Comparison of ENCODE assay signal across 9 cellular contexts in genomic region chr17:4945944-4946280, GRCh38. TPM values are rescaled to one million over a fixed set of nuclear protein-coding genes. Genes with fewer than 3 reads are reported as not detected.
DNase-seq lines count a peak whose midpoint lies in the region; ATAC-seq and TF ChIP-seq lines count a peak whose summit lies in the region.
"Had no signal": no experiment of that assay in that cellular context is flagged by ENCODE, and none has a peak within 500 bp of the region (broad histone marks: within the 10 kb centered on the region; RNA-seq: fewer than 3 reads in every experiment).

No MANE protein-coding gene starts in this region.

- peaks cover 25% of the 10 kb centered on the region for H3K36me3 Mint-ChIP-seq in chondrocyte (ENCODE audit: low read depth)
- H3K36me3 Mint-ChIP-seq in naive thymus-derived CD8-positive, alpha-beta T cell: peaks cover 11 to 54% (median 32%) of the 10 kb centered on the region in 3 donors

- no peak for DNase-seq in Jurkat, Clone E6-1 (ENCODE audit: low read depth, low spot score)
- DNase-seq in chondrocyte (ENCODE audit: low spot score) (no peak), GM20000 (ENCODE audit: low spot score) (no peak), middle frontal gyrus (ENCODE audit: extremely low spot score, low spot score) (no peak), RPMI8226 (no peak)
- no peak for DNase-seq in naive thymus-derived CD8-positive, alpha-beta T cell

- peak overlapping the region; percentile 99 for H3K4me2 ChIP-seq in BLaER1

- H3K4me1 Mint-ChIP-seq in chondrocyte (ENCODE audit: low read depth): peaks cover 68% of the 10 kb centered on the region
- H3K4me1 Mint-ChIP-seq in naive thymus-derived CD8-positive, alpha-beta T cell: peaks cover 52 to 75% (median 66%) of the 10 kb centered on the region in 4 donors

- peaks cover 52% of the 10 kb centered on the region for H3K36me3 ChIP-seq in BLaER1

- no peaks in the 10 kb centered on the region for H3K27me3 ChIP-seq in BLaER1

- peak overlapping the region; percentile 100 for H3K4me3 ChIP-seq in BLaER1
- peak overlapping the region; percentile 92 for H3K4me3 ChIP-seq in Jurkat, Clone E6-1 (ENCODE audit: low read length)

- H3K9ac ChIP-seq in BLaER1: peak overlapping the region; percentile 99

- no peak overlapping the region for H3K27ac ChIP-seq in BLaER1

- H3K4me3 Mint-ChIP-seq in chondrocyte (ENCODE audit: unreplicated experiment): peak overlapping the region; percentile 96
- peak overlapping the region; percentile 91 to 100 (median 98) for H3K4me3 Mint-ChIP-seq in naive thymus-derived CD8-positive, alpha-beta T cell

- no peak for ATAC-seq in naive thymus-derived CD8-positive, alpha-beta T cell
- no peak for ATAC-seq in HG03432 (IDR thresholded peaks at IDR 0.05; ENCODE audit: unreplicated experiment)

- H3K9me3 ChIP-seq in BLaER1: no peaks in the 10 kb centered on the region

- H3K27ac Mint-ChIP-seq in chondrocyte (ENCODE audit: unreplicated experiment): peak overlapping the region; percentile 94
- H3K27ac Mint-ChIP-seq in naive thymus-derived CD8-positive, alpha-beta T cell: peak overlapping the region in 9 of 10 donors; percentile 81 to 100 (median 96)

- no peaks in the 10 kb centered on the region for H3K27me3 Mint-ChIP-seq in chondrocyte (ENCODE audit: low read depth)
- H3K27me3 Mint-ChIP-seq in naive thymus-derived CD8-positive, alpha-beta T cell: no peaks in the 10 kb centered on the region

- POLR2A ChIA-PET in naive thymus-derived CD8-positive, alpha-beta T cell (lab: Charles Lee): interaction anchor here (0.6 to 25.2 kb wide), 9 partner anchors 11 to 802 kb away, joined by 3 to 635 read pairs (median 4); partner anchors contain the start of genes CAMTA2, INCA1, KIF1C and SPAG7

- H4K20me1 ChIP-seq in BLaER1: peaks cover 74% of the 10 kb centered on the region

- TF ChIP-seq CTCF in chondrocyte (IDR thresholded peaks at IDR 0.05): no peak
- TF ChIP-seq CTCF in GM20000 (IDR thresholded peaks at IDR 0.05; ENCODE audit: extremely low read depth, missing control alignments): no peak

- H3K4me1 ChIP-seq in BLaER1: peaks cover 69% of the 10 kb centered on the region

- no peaks in the 10 kb centered on the region for H3K9me3 Mint-ChIP-seq in chondrocyte (ENCODE audit: low read depth)
- no peaks in the 10 kb centered on the region for H3K9me3 Mint-ChIP-seq in naive thymus-derived CD8-positive, alpha-beta T cell

RNA-seq across cellular contexts. Expression of gene PFN1, which starts 2.4 kb away (rescaled TPM):
- 1,752 TPM for polyA plus RNA-seq in Jurkat, Clone E6-1 (2012; ENCODE audit: insufficient read depth, insufficient read length)
- 512 to 784 TPM (median 766 TPM) in 3 replicates for total RNA-seq in chondrocyte
- 100 to 1,000 TPM; 486 to 497 TPM for total RNA-seq in naive thymus-derived CD8-positive, alpha-beta T cell
- 1,000 to 10,000 TPM; 1,824 to 2,067 (median 1,870) TPM for polyA plus RNA-seq in naive thymus-derived CD8-positive, alpha-beta T cell

RNA-seq across cellular contexts. Expression of gene ENO3, which starts 5.0 kb away (rescaled TPM):
- polyA plus RNA-seq in Jurkat, Clone E6-1 (2012; ENCODE audit: insufficient read depth, insufficient read length): 63.2 TPM
- total RNA-seq in chondrocyte: 7.0 to 9.8 TPM (median 7.4 TPM) in 3 replicates
- total RNA-seq in naive thymus-derived CD8-positive, alpha-beta T cell: 10 to 100 TPM; 35.2 to 36.7 TPM
- polyA plus RNA-seq in naive thymus-derived CD8-positive, alpha-beta T cell: 1 to 10 TPM; 1.5 to 3.0 (median 1.8) TPM

RNA-seq across cellular contexts. Expression of gene RNF167, which starts 5.8 kb away (rescaled TPM):
- polyA plus RNA-seq in Jurkat, Clone E6-1 (2012; ENCODE audit: insufficient read depth, insufficient read length): 190 TPM
- total RNA-seq in chondrocyte: 69.7 to 95.8 TPM (median 74.5 TPM) in 3 replicates
- 100 to 1,000 TPM; 143 to 145 TPM for total RNA-seq in naive thymus-derived CD8-positive, alpha-beta T cell
- polyA plus RNA-seq in naive thymus-derived CD8-positive, alpha-beta T cell: 10 to 100 TPM; 30.3 to 50.0 (median 32.2) TPM

RNA-seq across cellular contexts. Expression of gene SLC25A11, which starts 6.1 kb away (rescaled TPM):
- polyA plus RNA-seq in Jurkat, Clone E6-1 (2012; ENCODE audit: insufficient read depth, insufficient read length): 115 TPM
- 44.0 to 62.4 TPM (median 46.6 TPM) in 3 replicates for total RNA-seq in chondrocyte
- total RNA-seq in naive thymus-derived CD8-positive, alpha-beta T cell: 10 to 100 TPM; 42.5 to 45.0 TPM
- 10 to 100 TPM; 75.3 to 78.6 (median 77.6) TPM for polyA plus RNA-seq in naive thymus-derived CD8-positive, alpha-beta T cell

RNA-seq across cellular contexts. Expression of gene GP1BA, which starts 13.8 kb away (rescaled TPM):
- 0.49 TPM for polyA plus RNA-seq in Jurkat, Clone E6-1 (2012; ENCODE audit: insufficient read depth, insufficient read length)
- not detected in 3 replicates for total RNA-seq in chondrocyte
- total RNA-seq in naive thymus-derived CD8-positive, alpha-beta T cell: not detected
- under 1 TPM in 2 of 3 donors, not detected in 1; 0.08 to 0.13 TPM for polyA plus RNA-seq in naive thymus-derived CD8-positive, alpha-beta T cell
- total RNA-seq: NCI-H460 had no signal
